9 cellular contexts compared by ENCODE assay signal in the genomic region with DNA sequence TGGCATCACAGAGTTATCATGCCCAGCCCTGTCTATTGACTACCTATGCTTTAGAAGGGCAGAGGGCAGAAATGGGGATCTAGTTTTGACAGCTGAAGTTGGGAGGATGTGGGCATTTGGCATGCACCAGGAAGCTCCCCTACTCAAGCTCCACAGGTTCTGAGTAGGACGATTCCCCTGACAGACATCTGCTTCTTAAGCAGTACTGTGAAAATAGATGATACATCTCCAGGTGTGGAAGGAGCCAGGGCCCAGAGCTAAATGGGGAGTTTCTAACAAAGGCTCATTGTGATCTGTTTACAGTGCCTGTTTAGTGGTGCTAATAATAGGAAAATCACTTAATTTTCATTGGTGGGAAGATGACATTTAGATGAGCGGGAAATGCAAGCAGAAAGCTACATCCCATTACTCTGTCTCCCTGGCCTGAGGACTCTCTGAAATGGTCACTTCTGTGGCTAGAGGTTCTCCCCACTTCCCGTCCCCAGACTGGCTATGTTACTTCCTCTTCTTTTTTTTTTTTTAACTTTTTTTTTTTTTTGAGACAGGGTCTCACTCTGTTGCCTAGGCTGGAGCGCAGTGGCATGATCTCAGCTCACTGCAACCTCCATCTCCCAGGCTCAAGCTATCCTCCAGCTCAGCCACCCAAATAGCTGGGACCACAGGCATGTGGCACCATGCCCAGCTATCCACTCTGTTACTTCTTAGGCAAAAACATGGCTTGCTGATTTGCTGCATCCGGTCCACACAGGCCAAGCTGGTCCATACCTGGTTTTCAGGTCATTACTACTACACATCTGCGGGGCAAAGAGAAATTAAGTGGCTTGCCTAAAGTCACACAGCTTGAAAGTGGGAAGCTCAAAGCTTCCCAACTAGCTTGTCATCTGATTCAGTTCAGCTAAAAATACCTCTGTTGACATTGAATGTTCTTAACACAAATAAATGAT. TPM values are rescaled to one million over a fixed set of nuclear protein-coding genes. Genes with fewer than 3 reads are reported as not detected.
DNase-seq lines count a peak whose midpoint lies in the region; ATAC-seq and TF ChIP-seq lines count a peak whose summit lies in the region.
"Had no signal": no experiment of that assay in that cellular context is flagged by ENCODE, and none has a peak within 500 bp of the region (broad histone marks: within the 10 kb centered on the region; RNA-seq: fewer than 3 reads in every experiment).

No MANE protein-coding gene starts in this region.

- H3K4me1 ChIP-seq in GM23248 (ENCODE audit: insufficient read depth) (peaks cover 8% of the 10 kb centered on the region), PC-3 (ENCODE audit: insufficient read depth, low read length) (no peaks in the 10 kb centered on the region), Karpas-422 (ENCODE audit: low read length) (no peaks in the 10 kb centered on the region)

- no TSS peak for BruUV-seq in PC-3 (replicated peaks; lab: Mats Ljungman, UMichigan)

- POLR2A ChIA-PET in PC-3 (lab: Charles Lee; ENCODE audit: unreplicated experiment) = no interaction called here
- POLR2A ChIA-PET in activated CD8-positive, alpha-beta T cell treated with anti-CD3 and anti-CD28 coated beads for 36 hours (lab: Charles Lee) = interaction anchor here (1.4 kb wide), 1 partner anchor 94 kb away, joined by 3 read pairs; no protein-coding TSS in a partner anchor

- ATAC-seq in PC-3 = 0 out of 2 replicates have a peak, but pooled peaks have one; percentile 22
- ATAC-seq in activated CD8-positive, alpha-beta T cell treated with anti-CD3 and anti-CD28 coated beads for 36 hours = no peak
- ATAC-seq: mucosa of descending colon had no signal

- no peaks in the 10 kb centered on the region for H3K9me3 ChIP-seq in GM23248 (ENCODE audit: low read depth)
- H3K9me3 ChIP-seq in PC-3 (ENCODE audit: low read length) = no peaks in the 10 kb centered on the region
- H3K9me3 ChIP-seq in Karpas-422 (ENCODE audit: low read length) = no peaks in the 10 kb centered on the region
- H3K9me3 ChIP-seq: mucosa of descending colon had no signal

- no peak overlapping the region for H3K4me3 Mint-ChIP-seq in activated CD8-positive, alpha-beta T cell treated with anti-CD3 and anti-CD28 coated beads for 36 hours

- peak; percentile 79 for DNase-seq in AG20443 (ENCODE audit: low spot score)
- DNase-seq in GM23248 = peak; percentile 84
- peak; percentile 63 for DNase-seq in PC-3
- DNase-seq in fibroblast of the conjunctiva (ENCODE audit: low read depth) = peak; percentile 69
- DNase-seq in activated CD8-positive, alpha-beta T cell treated with anti-CD3 and anti-CD28 coated beads for 36 hours = no peak
- no peak for DNase-seq in Karpas-422
- DNase-seq in ureter (ENCODE audit: low spot score) = no peak
- DNase-seq in activated CD4-positive, alpha-beta T cell treated with anti-CD3 and anti-CD28 coated beads for 48 hours = no peak

- no peaks in the 10 kb centered on the region; the same call in 1 of the 2 replicates for H3K9me2 ChIP-seq in GM23248 (ENCODE audit: insufficient read depth)
- no peaks in the 10 kb centered on the region for H3K9me2 ChIP-seq in PC-3 (replicated peaks; ENCODE audit: low read length)
- no peaks in the 10 kb centered on the region for H3K9me2 ChIP-seq in Karpas-422 (replicated peaks; ENCODE audit: insufficient read depth, low read length)

- no peaks in the 10 kb centered on the region for H3K27me3 ChIP-seq in GM23248 (replicated peaks; ENCODE audit: insufficient read depth)
- no peaks in the 10 kb centered on the region for H3K27me3 ChIP-seq in PC-3 (ENCODE audit: low read length)
- H3K27me3 ChIP-seq in Karpas-422 (ENCODE audit: low read length) = no peaks in the 10 kb centered on the region

- H3F3A ChIP-seq in GM23248 (ENCODE audit: insufficient read depth) (peaks cover 3% of the 10 kb centered on the region; the same call in 1 of the 2 replicates), PC-3 (ENCODE audit: low read length, unreplicated experiment) (no peaks in the 10 kb centered on the region)

- H3K27me3 Mint-ChIP-seq in activated CD8-positive, alpha-beta T cell treated with anti-CD3 and anti-CD28 coated beads for 36 hours = no peaks in the 10 kb centered on the region

- H3K4me3 ChIP-seq in GM23248 (no peak overlapping the region), PC-3 (ENCODE audit: low read length) (no peak overlapping the region), Karpas-422 (ENCODE audit: low read length) (no peak overlapping the region)
- H3K4me3 ChIP-seq: mucosa of descending colon had no signal

- H3K27ac ChIP-seq in GM23248 = no peak overlapping the region
- H3K27ac ChIP-seq in PC-3 (ENCODE audit: low read length) = no peak overlapping the region
- no peak overlapping the region for H3K27ac ChIP-seq in Karpas-422 (ENCODE audit: low read length)

- H3K9ac ChIP-seq in GM23248 (no peak overlapping the region), PC-3 (ENCODE audit: low read length) (no peak overlapping the region), Karpas-422 (ENCODE audit: low read length) (no peak overlapping the region)

- H2AFZ ChIP-seq in GM23248 (no peak overlapping the region), PC-3 (ENCODE audit: low read length) (no peak overlapping the region), Karpas-422 (ENCODE audit: low read length) (no peak overlapping the region)

- H3K4me2 ChIP-seq in GM23248 (ENCODE audit: unreplicated experiment) (no peak overlapping the region), PC-3 (ENCODE audit: low read length) (no peak overlapping the region), Karpas-422 (ENCODE audit: low read depth, low read length, poor library complexity, severe bottlenecking) (no peak overlapping the region)

- H3K27ac Mint-ChIP-seq in activated CD8-positive, alpha-beta T cell treated with anti-CD3 and anti-CD28 coated beads for 36 hours = no peak overlapping the region

- CTCF ChIA-PET in PC-3 (lab: Charles Lee) = interaction anchor here (0.8 kb wide), 1 partner anchor 44 kb away, joined by 5 read pairs; no protein-coding TSS in a partner anchor
- CTCF ChIA-PET in activated CD8-positive, alpha-beta T cell treated with anti-CD3 and anti-CD28 coated beads for 36 hours (lab: Charles Lee) = interaction anchor here (1.0 kb wide), 1 partner anchor 26 kb away, joined by 3 read pairs; no protein-coding TSS in a partner anchor

- TF ChIP-seq CTCF in PC-3 (conservative IDR thresholded peaks at IDR 0.05; ENCODE audit: low read depth, low read length) = no peak
- no peak for TF ChIP-seq CTCF in activated CD8-positive, alpha-beta T cell treated with anti-CD3 and anti-CD28 coated beads for 36 hours (IDR thresholded peaks at IDR 0.05)

- WGBS in GM23248 (ENCODE audit: low coverage in 1 of 2, low lambda C conversion rate in 2 of 2, missing lambda C conversion rate in 2 of 2), 2 experiments = 68 to 76% methylated on average over 5 to 6 of the region's 6 CpGs

- in situ Hi-C loops in GM23248 (cut with MboI) = no loop called here

- H3K36me3 ChIP-seq in GM23248 (ENCODE audit: low read depth) (no peaks in the 10 kb centered on the region), PC-3 (ENCODE audit: low read depth, low read length) (no peaks in the 10 kb centered on the region), Karpas-422 (ENCODE audit: insufficient read depth, low read length) (no peaks in the 10 kb centered on the region)

- H3K79me2 ChIP-seq in GM23248 (ENCODE audit: insufficient read depth) (no peaks in the 10 kb centered on the region), PC-3 (ENCODE audit: low read length) (no peaks in the 10 kb centered on the region), Karpas-422 (ENCODE audit: low read length) (no peaks in the 10 kb centered on the region)

- intact Hi-C loops in PC-3 (cut with micrococcal nuclease) = no loop called here
- intact Hi-C loops in activated CD8-positive, alpha-beta T cell treated with anti-CD3 and anti-CD28 coated beads for 36 hours (cut with micrococcal nuclease) = no loop called here

- no peaks in the 10 kb centered on the region for H3K9me3 Mint-ChIP-seq in activated CD8-positive, alpha-beta T cell treated with anti-CD3 and anti-CD28 coated beads for 36 hours

- no peaks in the 10 kb centered on the region for H3K36me3 Mint-ChIP-seq in activated CD8-positive, alpha-beta T cell treated with anti-CD3 and anti-CD28 coated beads for 36 hours (ENCODE audit: low read depth)

- H3K4me1 Mint-ChIP-seq in activated CD8-positive, alpha-beta T cell treated with anti-CD3 and anti-CD28 coated beads for 36 hours (ENCODE audit: low read depth) = no peaks in the 10 kb centered on the region

- H4K20me1 ChIP-seq in GM23248 (ENCODE audit: insufficient read depth) (no peaks in the 10 kb centered on the region), PC-3 (ENCODE audit: low read length) (no peaks in the 10 kb centered on the region), Karpas-422 (ENCODE audit: insufficient read depth, low read depth, low read length) (no peaks in the 10 kb centered on the region)

RNA-seq across cellular contexts. Expression of gene CNIH3, which starts 23.2 kb away (rescaled TPM):
- total RNA-seq in GM23248 (2014; rRNA removed; shearing (Covaris generic)) = 2.1 and 6.4 TPM in 2 replicates
- 4.7 and 6.2 TPM in 2 replicates for polyA plus RNA-seq in GM23248 (2016; fragmentation: Nextera tagmentation; extraction: Ambion mirVana)
- total RNA-seq in PC-3 (2014; rRNA removed) (5.6 and 7.4 TPM in 2 replicates), ureter (5.3 TPM)
- 1 to 10 TPM; 1.6 to 2.1 TPM for total RNA-seq in activated CD8-positive, alpha-beta T cell treated with anti-CD3 and anti-CD28 coated beads for 36 hours
- 1.3 and 4.7 TPM in 2 replicates for total RNA-seq in Karpas-422 (2014; rRNA removed; shearing (Covaris generic); ENCODE audit: low replicate concordance)

Comparison
In these comparisons a context has a peak if more than half of its experiments do, and no peak if none do; other contexts are left out.
1. DNase-seq: peak in AG20443 (single experiment), GM23248 (single experiment), PC-3 (single experiment) and fibroblast of the conjunctiva (single experiment); none in activated CD8-positive, alpha-beta T cell treated with anti-CD3 and anti-CD28 coated beads for 36 hours (single experiment), Karpas-422 (single experiment), ureter (single experiment) and activated CD4-positive, alpha-beta T cell treated with anti-CD3 and anti-CD28 coated beads for 48 hours (single experiment).